In the genomic region with DNA sequence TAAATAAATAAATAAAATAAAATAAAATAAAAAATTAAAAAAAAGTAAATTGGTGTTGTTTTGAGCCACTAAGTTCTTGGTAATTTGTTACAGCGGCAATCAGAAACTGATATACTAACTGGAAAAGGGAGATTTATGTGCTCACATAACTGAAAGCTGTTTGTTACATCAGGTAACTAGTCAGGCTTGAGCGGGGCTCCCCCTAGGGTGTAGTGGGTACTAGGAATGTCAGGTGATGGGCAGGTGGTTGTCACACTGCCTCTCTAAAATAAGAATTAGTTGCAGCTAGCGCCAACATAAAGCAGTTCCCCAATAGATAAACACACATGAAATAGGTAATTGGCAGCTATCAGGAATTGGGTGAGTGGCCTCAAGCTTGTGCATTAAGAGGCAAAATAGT, we compare ENCODE assay signal across 29 cellular contexts.
"Had no signal": no experiment of that assay in that cellular context is flagged by ENCODE, and none has a peak within 500 bp of the region (broad histone marks: within the 10 kb centered on the region; RNA-seq: fewer than 3 reads in every experiment).

No MANE protein-coding gene starts in this region.

- H3K27me3 Mint-ChIP-seq: activated CD4-positive, alpha-beta memory T cell treated with anti-CD3 and anti-CD28 coated beads, Interleukin-2, amount 10 ng/mL, durations not matched to agents 7 days and 5 days; activated CD4-positive, alpha-beta T cell treated with anti-CD3 and anti-CD28 coated beads, Interleukin-2, amount 10 ng/mL, durations not matched to agents 7 days and 5 days; activated naive CD4-positive, alpha-beta T cell treated with anti-CD3 and anti-CD28 coated beads, Interleukin-2, amount 10 ng/mL, durations not matched to agents 7 days and 5 days; activated naive CD8-positive, alpha-beta T cell treated with anti-CD3 and anti-CD28 coated beads, Interleukin-2, amount 10 ng/mL, durations not matched to agents 7 days and 5 days; activated T-cell treated with anti-CD3 and anti-CD28 coated beads, Interleukin-2, amount 50 U/mL, for 24 hours had no signal

- H3K36me3 Mint-ChIP-seq: activated naive CD4-positive, alpha-beta T cell treated with anti-CD3 and anti-CD28 coated beads, Interleukin-2, amount 10 ng/mL, durations not matched to agents 7 days and 5 days; activated naive CD4-positive, alpha-beta T cell treated with anti-CD3 and anti-CD28 coated beads, Interleukin-2, amount 50 U/mL, for 72 hours; activated naive CD8-positive, alpha-beta T cell treated with anti-CD3 and anti-CD28 coated beads, Interleukin-2, amount 10 ng/mL, durations not matched to agents 7 days and 5 days; brain had no signal

- H3K4me1 Mint-ChIP-seq: activated CD4-positive, alpha-beta memory T cell treated with anti-CD3 and anti-CD28 coated beads, Interleukin-2, amount 10 ng/mL, durations not matched to agents 7 days and 5 days; activated CD4-positive, alpha-beta T cell treated with anti-CD3 and anti-CD28 coated beads, Interleukin-2, amount 10 ng/mL, durations not matched to agents 7 days and 5 days; activated naive CD4-positive, alpha-beta T cell treated with anti-CD3 and anti-CD28 coated beads, Interleukin-2, amount 10 ng/mL, durations not matched to agents 7 days and 5 days; activated naive CD8-positive, alpha-beta T cell treated with anti-CD3 and anti-CD28 coated beads, Interleukin-2, amount 10 ng/mL, durations not matched to agents 7 days and 5 days; brain had no signal

- H3K4me3 ChIP-seq: ascending aorta, breast epithelium, cardiac muscle cell, colonic mucosa, esophagus squamous epithelium, gastroesophageal sphincter, heart right ventricle had no signal

- ATAC-seq: activated naive CD4-positive, alpha-beta T cell treated with anti-CD3 and anti-CD28 coated beads, Interleukin-2, amount 50 U/mL, for 72 hours; activated T-cell treated with anti-CD3 and anti-CD28 coated beads, Interleukin-2, amount 50 U/mL, for 72 hours; gastroesophageal sphincter; heart right ventricle had no signal

- H3K27ac Mint-ChIP-seq: activated CD4-positive, alpha-beta memory T cell treated with anti-CD3 and anti-CD28 coated beads, Interleukin-2, amount 10 ng/mL, durations not matched to agents 7 days and 5 days; activated CD4-positive, alpha-beta T cell treated with anti-CD3 and anti-CD28 coated beads, Interleukin-2, amount 10 ng/mL, durations not matched to agents 7 days and 5 days; activated naive CD4-positive, alpha-beta T cell treated with anti-CD3 and anti-CD28 coated beads, Interleukin-2, amount 10 ng/mL, durations not matched to agents 7 days and 5 days; activated naive CD4-positive, alpha-beta T cell treated with anti-CD3 and anti-CD28 coated beads, Interleukin-2, amount 50 U/mL, for 72 hours; activated naive CD8-positive, alpha-beta T cell treated with anti-CD3 and anti-CD28 coated beads, Interleukin-2, amount 10 ng/mL, durations not matched to agents 7 days and 5 days; activated T-cell treated with anti-CD3 and anti-CD28 coated beads, Interleukin-2, amount 50 U/mL, for 24 hours; activated T-cell treated with anti-CD3 and anti-CD28 coated beads, Interleukin-2, amount 50 U/mL, for 72 hours; brain had no signal

- FAIRE-seq: endothelial cell of umbilical vein had no signal

- H3K36me3 ChIP-seq: ascending aorta, breast epithelium, cardiac muscle cell, colonic mucosa, esophagus squamous epithelium, gastroesophageal sphincter, heart right ventricle had no signal

- DNase-seq: activated CD4-positive, alpha-beta memory T cell treated with anti-CD3 and anti-CD28 coated beads, Interleukin-2, amount 10 ng/mL, durations not matched to agents 7 days and 5 days; activated CD4-positive, alpha-beta T cell treated with anti-CD3 and anti-CD28 coated beads for 1 hour; activated CD4-positive, alpha-beta T cell treated with anti-CD3 and anti-CD28 coated beads for 4 hours; activated CD4-positive, alpha-beta T cell treated with anti-CD3 and anti-CD28 coated beads, Interleukin-2, amount 10 ng/mL, durations not matched to agents 7 days and 5 days; activated CD4-positive, alpha-beta T cell treated with anti-CD3 and anti-CD28 coated beads, Interleukin-2, amount 50 U/mL, for 4 hours; activated CD8-positive, alpha-beta memory T cell treated with anti-CD3 and anti-CD28 coated beads, Interleukin-2, amount 50 U/mL, for 48 hours; activated gamma-delta T cell; activated naive CD4-positive, alpha-beta T cell; activated naive CD4-positive, alpha-beta T cell treated with anti-CD3 and anti-CD28 coated beads, Interleukin-2, amount 10 ng/mL, durations not matched to agents 7 days and 5 days; activated naive CD8-positive, alpha-beta T cell treated with anti-CD3 and anti-CD28 coated beads, Interleukin-2, amount 10 ng/mL, durations not matched to agents 7 days and 5 days; activated T-cell treated with anti-CD3 and anti-CD28 coated beads for 4 hours; activated T-cell treated with anti-CD3 and anti-CD28 coated beads, Interleukin-2, amount 50 U/mL, for 24 hours; activated T-cell treated with anti-CD3 and anti-CD28 coated beads, Interleukin-2, amount 50 U/mL, for 72 hours; central memory CD4-positive, alpha-beta T cell; cerebellar nuclear complex; colonic mucosa; effector CD8-positive, alpha-beta T cell; esophagus squamous epithelium; foreskin melanocyte; heart right ventricle; T-helper 2 cell had no signal

- H3K27ac ChIP-seq: ascending aorta, breast epithelium, cardiac muscle cell, colonic mucosa, epithelial cell of prostate, esophagus squamous epithelium, gastroesophageal sphincter, heart right ventricle had no signal

- H3K27me3 ChIP-seq: ascending aorta, breast epithelium, cardiac muscle cell, colonic mucosa, esophagus squamous epithelium, heart right ventricle had no signal

- H3K9me3 ChIP-seq: ascending aorta, breast epithelium, colonic mucosa, esophagus squamous epithelium, gastroesophageal sphincter, heart right ventricle had no signal

- H3K9me3 Mint-ChIP-seq: brain had no signal

- H3K4me1 ChIP-seq: ascending aorta, breast epithelium, colonic mucosa, esophagus squamous epithelium, gastroesophageal sphincter had no signal

- H3K4me3 Mint-ChIP-seq: activated CD4-positive, alpha-beta memory T cell treated with anti-CD3 and anti-CD28 coated beads, Interleukin-2, amount 10 ng/mL, durations not matched to agents 7 days and 5 days; activated CD4-positive, alpha-beta T cell treated with anti-CD3 and anti-CD28 coated beads, Interleukin-2, amount 10 ng/mL, durations not matched to agents 7 days and 5 days; activated naive CD4-positive, alpha-beta T cell treated with anti-CD3 and anti-CD28 coated beads, Interleukin-2, amount 10 ng/mL, durations not matched to agents 7 days and 5 days; activated naive CD8-positive, alpha-beta T cell treated with anti-CD3 and anti-CD28 coated beads, Interleukin-2, amount 10 ng/mL, durations not matched to agents 7 days and 5 days; activated T-cell treated with anti-CD3 and anti-CD28 coated beads, Interleukin-2, amount 50 U/mL, for 24 hours; activated T-cell treated with anti-CD3 and anti-CD28 coated beads, Interleukin-2, amount 50 U/mL, for 72 hours; brain had no signal
